Comparison of ENCODE assay signal across 8 cellular contexts in genomic region chr2:156430978-156431358, GRCh38. TPM values are rescaled to one million over a fixed set of nuclear protein-coding genes. Genes with fewer than 3 reads are reported as not detected.
DNase-seq lines count a peak whose midpoint lies in the region; ATAC-seq and TF ChIP-seq lines count a peak whose summit lies in the region.

No MANE protein-coding gene starts in this region.

- no peak for TF ChIP-seq CTCF in tibial nerve (IDR thresholded peaks at IDR 0.05)

- H3K4me3 ChIP-seq in tibial nerve: no peak overlapping the region

- TF ChIP-seq POLR2A in tibial nerve (IDR thresholded peaks at IDR 0.05): no peak

- POLR2A ChIA-PET in T-cell (lab: Charles Lee): no interaction called here

- no peak overlapping the region for H3K4me3 Mint-ChIP-seq in T-cell

- peak overlapping the region; percentile 40 to 59 for H3K27ac Mint-ChIP-seq in T-cell

- peaks cover 0 to 35% (median 0%) of the 10 kb centered on the region in 4 donors for H3K4me1 ChIP-seq in tibial nerve

- ATAC-seq in GM19467 (IDR thresholded peaks at IDR 0.05; ENCODE audit: unreplicated experiment) (peak; percentile 50), HG03432 (IDR thresholded peaks at IDR 0.05; ENCODE audit: unreplicated experiment) (peak; percentile 67), T-cell (replicated peaks in 1 of 4) (no peak)

- no peaks in the 10 kb centered on the region for H3K9me3 ChIP-seq in tibial nerve

- no peaks in the 10 kb centered on the region for H3K27me3 ChIP-seq in tibial nerve

- TF ChIP-seq EP300 in tibial nerve (IDR thresholded peaks at IDR 0.05): peak in 1 of 2 donors; percentile 25

- peaks cover 0 to 12% (median 5%) of the 10 kb centered on the region in 3 donors for H3K4me1 Mint-ChIP-seq in T-cell

- H3K36me3 Mint-ChIP-seq in T-cell: no peaks in the 10 kb centered on the region

- whole genome bisulfite sequencing in tibial nerve, 2 donors: 94 to 97% methylated on average over 1 of the region's 1 CpG

- peak overlapping the region in 2 of 4 donors; percentile 30 to 46 for H3K27ac ChIP-seq in tibial nerve

- H3K27me3 Mint-ChIP-seq in T-cell: peaks cover 0 to 7% of the 10 kb centered on the region in 2 donors

- CTCF ChIA-PET in T-cell (lab: Charles Lee): no interaction called here

- H3K9me3 Mint-ChIP-seq in T-cell: no peaks in the 10 kb centered on the region

- H3K36me3 ChIP-seq in tibial nerve: no peaks in the 10 kb centered on the region

- DNase-seq in DMS79 (lab: John Stamatoyannopoulos, UW): peak; percentile 7
- DNase-seq in T-cell: no peak
- peak; percentile 50 for DNase-seq in kidney glomerular epithelial cell (lab: John Stamatoyannopoulos, UW)
- DNase-seq in tibial nerve (ENCODE audit: low spot score in 2 of 2): no peak
- DNase-seq in activated CD4-positive, alpha-beta T cell treated with anti-CD3 and anti-CD28 coated beads for 48 hours: no peak
- DNase-seq in NCI-H1105 (lab: John Stamatoyannopoulos, UW): no peak

RNA-seq across cellular contexts. Expression of gene GPD2, which starts 5.2 kb away (rescaled TPM):
- total RNA-seq in T-cell: 10 to 100 TPM in 3 of 5 donors, 1 to 10 TPM in 2; 9.2 to 12.8 (median 10.5) TPM
- 10 to 100 TPM; 72.4 to 89.2 (median 79.6) TPM for total RNA-seq in tibial nerve

Comparison
In these comparisons a context has a peak if more than half of its experiments do, and no peak if none do; other contexts are left out.
1. DNase-seq: peak in DMS79 (single experiment) and kidney glomerular epithelial cell (single experiment); none in T-cell (0 of 34), tibial nerve (0 of 2), activated CD4-positive, alpha-beta T cell treated with anti-CD3 and anti-CD28 coated beads for 48 hours (single experiment) and NCI-H1105 (single experiment).
2. ATAC-seq: peak in GM19467 (single experiment) and HG03432 (single experiment); none in T-cell (0 of 4).
3. RNA of gene GPD2, which starts 5.2 kb away (total RNA-seq): 72.4 to 89.2 TPM in tibial nerve; 9.2 to 12.8 TPM in T-cell; every median in the first group is over 4 times any median in the second.